Comparison of ENCODE assay signal across 25 cellular contexts in genomic region chr17:28796062-28796461, GRCh38. TPM values are rescaled to one million over a fixed set of nuclear protein-coding genes. Genes with fewer than 3 reads are reported as not detected.
DNase-seq lines count a peak whose midpoint lies in the region; ATAC-seq and TF ChIP-seq lines count a peak whose summit lies in the region.
"Had no signal": no experiment of that assay in that cellular context is flagged by ENCODE, and none has a peak within 500 bp of the region (broad histone marks: within the 10 kb centered on the region; RNA-seq: fewer than 3 reads in every experiment).

No MANE protein-coding gene starts in this region.

- H3K27ac Mint-ChIP-seq in activated T-helper 2 cell treated with anti-CD3 and anti-CD28 coated beads, Interferon-gamma antibody, Interleukin-2, Interleukin-4, amounts not matched to agents 10 μg/mL and 5 μg/mL and 100 μg/mL, durations not matched to agents 14 hours and 24 hours and 36 hours = no peak overlapping the region
- H3K27ac Mint-ChIP-seq: activated CD8-positive, alpha-beta memory T cell treated with anti-CD3 and anti-CD28 coated beads, Interleukin-2, amount 10 ng/mL, durations not matched to agents 7 days and 5 days; activated naive CD4-positive, alpha-beta T cell treated with anti-CD3 and anti-CD28 coated beads for 36 hours; WTC11 had no signal

- H3K4me3 ChIP-seq in Loucy (ENCODE audit: low read length, poor library complexity, severe bottlenecking) = no peak overlapping the region
- H3K4me3 ChIP-seq: Peyer's patch had no signal

- peak; percentile 53 for DNase-seq in D341Med (ENCODE audit: low spot score)
- peak; percentile 11 for DNase-seq in NCI-H774 (lab: John Stamatoyannopoulos, UW)
- DNase-seq in left colon = no peak
- DNase-seq in left lobe of liver (ENCODE audit: low spot score) = no peak
- no peak for DNase-seq in activated T-helper 2 cell treated with anti-CD3 and anti-CD28 coated beads, Interferon-gamma antibody, Interleukin-2, Interleukin-4, amounts not matched to agents 10 μg/mL and 5 μg/mL and 100 μg/mL, durations not matched to agents 14 hours and 24 hours and 36 hours (ENCODE audit: low spot score)
- DNase-seq: activated CD4-positive, alpha-beta T cell treated with anti-CD3 and anti-CD28 coated beads, Interleukin-2, amount 50 U/mL, for 1 hour; activated CD8-positive, alpha-beta memory T cell treated with anti-CD3 and anti-CD28 coated beads, Interleukin-2, amount 10 ng/mL, durations not matched to agents 7 days and 5 days; activated naive CD4-positive, alpha-beta T cell treated with anti-CD3 and anti-CD28 coated beads for 36 hours; activated T-cell treated with anti-CD3 and anti-CD28 coated beads, Interleukin-2, amount 50 U/mL, for 72 hours; effector CD4-positive, alpha-beta T cell; naive thymus-derived CD4-positive, alpha-beta T cell; NCI-H187 treated with DMSO at 0.1 percent for 48 hours; NCI-H226; occipital lobe; Peyer's patch; SIG-M5; stimulated activated CD4-positive, alpha-beta T cell treated with anti-CD3 and anti-CD28 coated beads, Interleukin-15, amount 100 ng/mL, for 24 hours; stimulated activated naive CD4-positive, alpha-beta T cell; T-helper 9 cell had no signal

- ATAC-seq in left colon (peak; percentile 28), GM21526 (IDR thresholded peaks at IDR 0.05; ENCODE audit: low FRiP score, unreplicated experiment) (no peak), left lobe of liver (no peak)
- ATAC-seq: activated CD8-positive, alpha-beta memory T cell treated with anti-CD3 and anti-CD28 coated beads, Interleukin-2, amount 10 ng/mL, durations not matched to agents 7 days and 5 days; activated T-cell treated with anti-CD3 and anti-CD28 coated beads, Interleukin-2, amount 50 U/mL, for 72 hours; naive thymus-derived CD4-positive, alpha-beta T cell; WTC11 had no signal

- no peaks in the 10 kb centered on the region for H3K36me3 ChIP-seq in Loucy (ENCODE audit: insufficient read depth, low read length)

- H2AFZ ChIP-seq in Loucy (ENCODE audit: low read length) = no peak overlapping the region

- peaks cover 35% of the 10 kb centered on the region for H4K20me1 ChIP-seq in Loucy (ENCODE audit: insufficient read depth, low read length, poor library complexity, severe bottlenecking)

- peak overlapping the region; percentile 34 for H3K9ac ChIP-seq in Loucy (ENCODE audit: low read depth, low read length, poor library complexity, severe bottlenecking)

- H3K27me3 ChIP-seq in Loucy (ENCODE audit: insufficient read depth, low read length, poor library complexity, severe bottlenecking) = no peaks in the 10 kb centered on the region
- H3K27me3 ChIP-seq: Peyer's patch had no signal

- intact Hi-C loops in left colon (cut with DNase I, micrococcal nuclease) = no loop called here
- intact Hi-C loops in activated T-helper 2 cell treated with anti-CD3 and anti-CD28 coated beads, Interferon-gamma antibody, Interleukin-2, Interleukin-4, amounts not matched to agents 10 μg/mL and 5 μg/mL and 100 μg/mL, durations not matched to agents 14 hours and 24 hours and 36 hours (cut with micrococcal nuclease) = no loop called here

- peaks cover 6% of the 10 kb centered on the region for H3K4me1 Mint-ChIP-seq in activated T-helper 2 cell treated with anti-CD3 and anti-CD28 coated beads, Interferon-gamma antibody, Interleukin-2, Interleukin-4, amounts not matched to agents 10 μg/mL and 5 μg/mL and 100 μg/mL, durations not matched to agents 14 hours and 24 hours and 36 hours (ENCODE audit: low read depth)

- H3K36me3 Mint-ChIP-seq in activated T-helper 2 cell treated with anti-CD3 and anti-CD28 coated beads, Interferon-gamma antibody, Interleukin-2, Interleukin-4, amounts not matched to agents 10 μg/mL and 5 μg/mL and 100 μg/mL, durations not matched to agents 14 hours and 24 hours and 36 hours (ENCODE audit: low read depth) = peaks cover 7% of the 10 kb centered on the region

- TF ChIP-seq CTCF in Loucy (conservative IDR thresholded peaks at IDR 0.05; ENCODE audit: low read length) = no peak

- peak overlapping the region; percentile 39 for H3K4me2 ChIP-seq in Loucy (ENCODE audit: low read depth, low read length, poor library complexity, severe bottlenecking)

- H3K4me3 Mint-ChIP-seq in activated T-helper 2 cell treated with anti-CD3 and anti-CD28 coated beads, Interferon-gamma antibody, Interleukin-2, Interleukin-4, amounts not matched to agents 10 μg/mL and 5 μg/mL and 100 μg/mL, durations not matched to agents 14 hours and 24 hours and 36 hours (ENCODE audit: low read depth) = no peak overlapping the region
- H3K4me3 Mint-ChIP-seq: activated CD8-positive, alpha-beta memory T cell treated with anti-CD3 and anti-CD28 coated beads, Interleukin-2, amount 10 ng/mL, durations not matched to agents 7 days and 5 days; activated naive CD4-positive, alpha-beta T cell treated with anti-CD3 and anti-CD28 coated beads for 36 hours; activated T-cell treated with anti-CD3 and anti-CD28 coated beads, Interleukin-2, amount 50 U/mL, for 72 hours; IgD-negative memory B cell; mesothelial cell of epicardium; naive thymus-derived CD4-positive, alpha-beta T cell; WTC11 had no signal

- peaks cover 82% of the 10 kb centered on the region for H3K79me2 ChIP-seq in Loucy (ENCODE audit: insufficient read depth, low read length)

- H3K9me3 ChIP-seq in Loucy (ENCODE audit: insufficient read depth, low read depth, low read length) = no peaks in the 10 kb centered on the region
- H3K9me3 ChIP-seq: Peyer's patch had no signal

- no peaks in the 10 kb centered on the region for H3K27me3 Mint-ChIP-seq in activated T-helper 2 cell treated with anti-CD3 and anti-CD28 coated beads, Interferon-gamma antibody, Interleukin-2, Interleukin-4, amounts not matched to agents 10 μg/mL and 5 μg/mL and 100 μg/mL, durations not matched to agents 14 hours and 24 hours and 36 hours (ENCODE audit: low read depth)
- H3K27me3 Mint-ChIP-seq: activated CD8-positive, alpha-beta memory T cell treated with anti-CD3 and anti-CD28 coated beads, Interleukin-2, amount 10 ng/mL, durations not matched to agents 7 days and 5 days; brain; IgD-negative memory B cell; naive thymus-derived CD4-positive, alpha-beta T cell had no signal

- peaks cover 37% of the 10 kb centered on the region for H3K4me1 ChIP-seq in Loucy (ENCODE audit: insufficient read depth, low read length, poor library complexity, severe bottlenecking)

- no peaks in the 10 kb centered on the region for H3K9me2 ChIP-seq in Loucy (replicated peaks; ENCODE audit: low read depth, low read length)

- no peaks in the 10 kb centered on the region; the same call in 1 of the 2 replicates for H3F3A ChIP-seq in Loucy (ENCODE audit: low read depth)

- no peaks in the 10 kb centered on the region for H3K9me3 Mint-ChIP-seq in activated T-helper 2 cell treated with anti-CD3 and anti-CD28 coated beads, Interferon-gamma antibody, Interleukin-2, Interleukin-4, amounts not matched to agents 10 μg/mL and 5 μg/mL and 100 μg/mL, durations not matched to agents 14 hours and 24 hours and 36 hours
- H3K9me3 Mint-ChIP-seq: activated naive CD4-positive, alpha-beta T cell treated with anti-CD3 and anti-CD28 coated beads for 36 hours; activated T-cell treated with anti-CD3 and anti-CD28 coated beads, Interleukin-2, amount 50 U/mL, for 72 hours; brain; IgD-negative memory B cell; mesothelial cell of epicardium; naive thymus-derived CD4-positive, alpha-beta T cell; WTC11 had no signal

RNA-seq across cellular contexts. Expression of gene FAM222B, which starts 46.5 kb away (rescaled TPM):
- 10 to 100 TPM; 28.9 to 33.0 TPM for total RNA-seq in left colon
- 6.6 TPM for total RNA-seq in left lobe of liver
- total RNA-seq in activated T-helper 2 cell treated with anti-CD3 and anti-CD28 coated beads, Interferon-gamma antibody, Interleukin-2, Interleukin-4, amounts not matched to agents 10 μg/mL and 5 μg/mL and 100 μg/mL, durations not matched to agents 14 hours and 24 hours and 36 hours = 19.6 and 23.0 TPM in 2 replicates

RNA-seq across cellular contexts. Expression of gene TRAF4, which starts 52.3 kb away (rescaled TPM):
- total RNA-seq in left colon = 100 to 1,000 TPM; 116 to 136 TPM
- total RNA-seq in left lobe of liver = 49.0 TPM
- 125 and 129 TPM in 2 replicates for total RNA-seq in activated T-helper 2 cell treated with anti-CD3 and anti-CD28 coated beads, Interferon-gamma antibody, Interleukin-2, Interleukin-4, amounts not matched to agents 10 μg/mL and 5 μg/mL and 100 μg/mL, durations not matched to agents 14 hours and 24 hours and 36 hours

RNA-seq across cellular contexts. Expression of gene ERAL1, which starts 58.8 kb away (rescaled TPM):
- total RNA-seq in left colon (10 to 100 TPM; 30.8 to 33.9 TPM), left lobe of liver (25.3 TPM)
- total RNA-seq in activated T-helper 2 cell treated with anti-CD3 and anti-CD28 coated beads, Interferon-gamma antibody, Interleukin-2, Interleukin-4, amounts not matched to agents 10 μg/mL and 5 μg/mL and 100 μg/mL, durations not matched to agents 14 hours and 24 hours and 36 hours = 54.5 and 60.4 TPM in 2 replicates

Comparison
In these comparisons a context has a peak if more than half of its experiments do, and no peak if none do; other contexts are left out.
1. DNase-seq: peak in D341Med (single experiment) and NCI-H774 (single experiment); none in left colon (0 of 2), left lobe of liver (single experiment) and activated T-helper 2 cell treated with anti-CD3 and anti-CD28 coated beads, Interferon-gamma antibody, Interleukin-2, Interleukin-4, amounts not matched to agents 10 μg/mL and 5 μg/mL and 100 μg/mL, durations not matched to agents 14 hours and 24 hours and 36 hours (single experiment).